In the genomic region with DNA sequence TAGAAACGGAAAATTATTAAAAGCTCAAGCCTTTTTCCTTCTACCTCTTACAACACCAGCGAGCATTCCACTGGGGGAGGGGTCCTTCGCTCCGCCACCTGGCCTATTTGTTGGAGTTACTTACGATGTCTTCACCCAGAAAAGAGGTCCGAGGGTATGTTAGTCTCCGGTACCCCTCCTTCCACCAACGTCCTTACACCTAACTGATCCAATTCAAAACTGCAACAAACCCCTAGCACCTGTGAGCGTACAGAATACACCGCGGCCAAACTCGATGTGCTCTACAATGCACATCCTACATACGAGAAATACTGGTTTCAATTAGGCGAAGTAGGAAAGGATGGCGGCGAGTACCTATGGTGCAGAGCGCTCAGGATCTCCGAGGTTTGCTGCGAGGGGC, we compare ENCODE assay signal across 11 cellular contexts. TPM values are rescaled to one million over a fixed set of nuclear protein-coding genes. Genes with fewer than 3 reads are reported as not detected.
DNase-seq lines count a peak whose midpoint lies in the region; ATAC-seq and TF ChIP-seq lines count a peak whose summit lies in the region.
"Had no signal": no experiment of that assay in that cellular context is flagged by ENCODE, and none has a peak within 500 bp of the region (broad histone marks: within the 10 kb centered on the region; RNA-seq: fewer than 3 reads in every experiment).

No MANE protein-coding gene starts in this region.

- in situ Hi-C loops in gastrocnemius medialis (cut with MboI; ENCODE audit: low sequenced_read_pairs in 4 of 4) = no loop called here

- peak; percentile 65 for DNase-seq in NCI-H510A treated with DMSO at 0.1 percent for 48 hours (lab: John Stamatoyannopoulos, UW)
- no peak for DNase-seq in NCI-H510A (lab: John Stamatoyannopoulos, UW)
- no peak for DNase-seq in gastrocnemius medialis
- DNase-seq in NCI-H774 (lab: John Stamatoyannopoulos, UW) = no peak
- no peak for DNase-seq in adrenal gland
- no peak for DNase-seq in Karpas-422
- DNase-seq: NCI-H2081 treated with DMSO at 0.1 percent for 48 hours had no signal

- H3K27ac ChIP-seq in gastrocnemius medialis = no peak overlapping the region
- no peak overlapping the region for H3K27ac ChIP-seq in adrenal gland
- H3K27ac ChIP-seq in Karpas-422 (ENCODE audit: low read length) = no peak overlapping the region

- H3K79me2 ChIP-seq in Karpas-422 (ENCODE audit: low read length) = no peaks in the 10 kb centered on the region

- no peak overlapping the region for H3K9ac ChIP-seq in Karpas-422 (ENCODE audit: low read length)

- no peaks in the 10 kb centered on the region for H3K9me2 ChIP-seq in Karpas-422 (replicated peaks; ENCODE audit: insufficient read depth, low read length)

- no peak for TF ChIP-seq POLR2A in gastrocnemius medialis (IDR thresholded peaks at IDR 0.05)
- no peak for TF ChIP-seq POLR2A in adrenal gland (IDR thresholded peaks at IDR 0.05)

- WGBS in adrenal gland, 4 donors = 8 to 11% (median 9%) methylated on average over 15 to 19 of the region's 19 CpGs

- intact Hi-C loops in gastrocnemius medialis (cut with DNase I; ENCODE audit: low total_unique reads) (no loop called here), adrenal gland (cut with DNase I) (no loop called here)

- TF ChIP-seq CTCF in gastrocnemius medialis (IDR thresholded peaks at IDR 0.05 in 4 of 5, conservative IDR thresholded peaks at IDR 0.05 in 1 of 5) (no peak), adrenal gland (IDR thresholded peaks at IDR 0.05) (no peak)

- H3K36me3 ChIP-seq in gastrocnemius medialis (no peaks in the 10 kb centered on the region), adrenal gland (replicated peaks in 1 of 2) (no peaks in the 10 kb centered on the region), Karpas-422 (ENCODE audit: insufficient read depth, low read length) (no peaks in the 10 kb centered on the region)

- no peaks in the 10 kb centered on the region for H4K20me1 ChIP-seq in Karpas-422 (ENCODE audit: insufficient read depth, low read depth, low read length)

- H3K4me1 ChIP-seq in gastrocnemius medialis (peaks cover 25 to 33% of the 10 kb centered on the region in 2 donors), adrenal gland (replicated peaks in 1 of 2) (peaks cover 12 to 15% of the 10 kb centered on the region in 2 donors), Karpas-422 (ENCODE audit: low read length) (no peaks in the 10 kb centered on the region)

- H3K27me3 ChIP-seq in gastrocnemius medialis (peaks cover 66 to 73% (median 70%) of the 10 kb centered on the region in 3 donors), adrenal gland (peaks cover 59% of the 10 kb centered on the region), Karpas-422 (ENCODE audit: low read length) (no peaks in the 10 kb centered on the region)

- H3K4me3 ChIP-seq in iPS-18c (ENCODE audit: insufficient read depth, low read depth, low read length) = peak overlapping the region; percentile 68
- H3K4me3 ChIP-seq in gastrocnemius medialis = peak overlapping the region; percentile 3 to 65 (median 48)
- no peak overlapping the region for H3K4me3 ChIP-seq in adrenal gland
- no peak overlapping the region for H3K4me3 ChIP-seq in Karpas-422 (ENCODE audit: low read length)

- no peaks in the 10 kb centered on the region for H3K9me3 ChIP-seq in iPS-18c (ENCODE audit: control insufficient read depth, insufficient read depth, low read length)
- no peaks in the 10 kb centered on the region for H3K9me3 ChIP-seq in gastrocnemius medialis
- no peaks in the 10 kb centered on the region for H3K9me3 ChIP-seq in adrenal gland (replicated peaks in 1 of 3)
- peaks cover 7% of the 10 kb centered on the region; the same call in 1 of the 2 replicates for H3K9me3 ChIP-seq in Karpas-422 (ENCODE audit: low read length)

- ATAC-seq in SK-N-SH treated with all-trans-retinoic acid at 6 μM for 48 hours (peak; percentile 36; the same call in 2 of the 3 replicates), gastrocnemius medialis (no peak)

- H3K4me2 ChIP-seq in Karpas-422 (ENCODE audit: low read depth, low read length, poor library complexity, severe bottlenecking) = no peak overlapping the region

- H2AFZ ChIP-seq in Karpas-422 (ENCODE audit: low read length) = no peak overlapping the region

TF ChIP-seq in SK-N-SH treated with all-trans-retinoic acid at 6 μM for 48 hours, 23 proteins besides CTCF, POLR2A, EP300 and RAD21 (continues in another document):
- no peak for TF ChIP-seq RARB (CRISPR knock-in tag; IDR thresholded peaks at IDR 0.05)
- TF ChIP-seq PPARA (CRISPR knock-in tag; IDR thresholded peaks at IDR 0.05; ENCODE audit: borderline replicate concordance) = no peak
- TF ChIP-seq TCF4 (CRISPR knock-in tag; IDR thresholded peaks at IDR 0.05; ENCODE audit: borderline replicate concordance) = no peak
- TF ChIP-seq ZFP3 (CRISPR knock-in tag; IDR thresholded peaks at IDR 0.05) = no peak
- no peak for TF ChIP-seq ZNF70 (CRISPR knock-in tag; IDR thresholded peaks at IDR 0.05)
- TF ChIP-seq ZNF8 (CRISPR knock-in tag; IDR thresholded peaks at IDR 0.05) = no peak
- no peak for TF ChIP-seq ZNF565 (CRISPR knock-in tag; conservative IDR thresholded peaks at IDR 0.05; ENCODE audit: low read depth)
- TF ChIP-seq BACH2 (CRISPR knock-in tag; IDR thresholded peaks at IDR 0.05; ENCODE audit: borderline replicate concordance) = no peak
- TF ChIP-seq, protein P1, sequence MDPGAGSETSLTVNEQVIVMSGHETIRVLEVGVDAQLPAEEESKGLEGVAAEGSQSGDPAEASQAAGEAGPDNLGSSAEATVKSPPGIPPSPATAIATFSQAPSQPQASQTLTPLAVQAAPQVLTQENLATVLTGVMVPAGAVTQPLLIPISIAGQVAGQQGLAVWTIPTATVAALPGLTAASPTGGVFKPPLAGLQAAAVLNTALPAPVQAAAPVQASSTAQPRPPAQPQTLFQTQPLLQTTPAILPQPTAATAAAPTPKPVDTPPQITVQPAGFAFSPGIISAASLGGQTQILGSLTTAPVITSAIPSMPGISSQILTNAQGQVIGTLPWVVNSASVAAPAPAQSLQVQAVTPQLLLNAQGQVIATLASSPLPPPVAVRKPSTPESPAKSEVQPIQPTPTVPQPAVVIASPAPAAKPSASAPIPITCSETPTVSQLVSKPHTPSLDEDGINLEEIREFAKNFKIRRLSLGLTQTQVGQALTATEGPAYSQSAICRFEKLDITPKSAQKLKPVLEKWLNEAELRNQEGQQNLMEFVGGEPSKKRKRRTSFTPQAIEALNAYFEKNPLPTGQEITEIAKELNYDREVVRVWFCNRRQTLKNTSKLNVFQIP (CRISPR knock-in tag; IDR thresholded peaks at IDR 0.05; ENCODE audit: borderline replicate concordance, low read depth) = no peak
- no peak for TF ChIP-seq ESRRG (CRISPR knock-in tag; IDR thresholded peaks at IDR 0.05)
- TF ChIP-seq ARNTL (CRISPR knock-in tag; IDR thresholded peaks at IDR 0.05; ENCODE audit: borderline replicate concordance, low read depth) = no peak
- TF ChIP-seq, protein P2, sequence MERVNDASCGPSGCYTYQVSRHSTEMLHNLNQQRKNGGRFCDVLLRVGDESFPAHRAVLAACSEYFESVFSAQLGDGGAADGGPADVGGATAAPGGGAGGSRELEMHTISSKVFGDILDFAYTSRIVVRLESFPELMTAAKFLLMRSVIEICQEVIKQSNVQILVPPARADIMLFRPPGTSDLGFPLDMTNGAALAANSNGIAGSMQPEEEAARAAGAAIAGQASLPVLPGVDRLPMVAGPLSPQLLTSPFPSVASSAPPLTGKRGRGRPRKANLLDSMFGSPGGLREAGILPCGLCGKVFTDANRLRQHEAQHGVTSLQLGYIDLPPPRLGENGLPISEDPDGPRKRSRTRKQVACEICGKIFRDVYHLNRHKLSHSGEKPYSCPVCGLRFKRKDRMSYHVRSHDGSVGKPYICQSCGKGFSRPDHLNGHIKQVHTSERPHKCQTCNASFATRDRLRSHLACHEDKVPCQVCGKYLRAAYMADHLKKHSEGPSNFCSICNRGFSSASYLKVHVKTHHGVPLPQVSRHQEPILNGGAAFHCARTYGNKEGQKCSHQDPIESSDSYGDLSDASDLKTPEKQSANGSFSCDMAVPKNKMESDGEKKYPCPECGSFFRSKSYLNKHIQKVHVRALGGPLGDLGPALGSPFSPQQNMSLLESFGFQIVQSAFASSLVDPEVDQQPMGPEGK (CRISPR knock-in tag; IDR thresholded peaks at IDR 0.05; ENCODE audit: borderline replicate concordance) = no peak
- no peak for TF ChIP-seq ISL1 (CRISPR knock-in tag; IDR thresholded peaks at IDR 0.05)
- no peak for TF ChIP-seq OSR1 (CRISPR knock-in tag; IDR thresholded peaks at IDR 0.05)
- no peak for TF ChIP-seq ZFP30 (CRISPR knock-in tag; IDR thresholded peaks at IDR 0.05)
- no peak for TF ChIP-seq CREB5 (CRISPR knock-in tag; IDR thresholded peaks at IDR 0.05; ENCODE audit: low read depth)
- no peak for TF ChIP-seq SNAI2 (CRISPR knock-in tag; IDR thresholded peaks at IDR 0.05)
- TF ChIP-seq, protein P3, sequence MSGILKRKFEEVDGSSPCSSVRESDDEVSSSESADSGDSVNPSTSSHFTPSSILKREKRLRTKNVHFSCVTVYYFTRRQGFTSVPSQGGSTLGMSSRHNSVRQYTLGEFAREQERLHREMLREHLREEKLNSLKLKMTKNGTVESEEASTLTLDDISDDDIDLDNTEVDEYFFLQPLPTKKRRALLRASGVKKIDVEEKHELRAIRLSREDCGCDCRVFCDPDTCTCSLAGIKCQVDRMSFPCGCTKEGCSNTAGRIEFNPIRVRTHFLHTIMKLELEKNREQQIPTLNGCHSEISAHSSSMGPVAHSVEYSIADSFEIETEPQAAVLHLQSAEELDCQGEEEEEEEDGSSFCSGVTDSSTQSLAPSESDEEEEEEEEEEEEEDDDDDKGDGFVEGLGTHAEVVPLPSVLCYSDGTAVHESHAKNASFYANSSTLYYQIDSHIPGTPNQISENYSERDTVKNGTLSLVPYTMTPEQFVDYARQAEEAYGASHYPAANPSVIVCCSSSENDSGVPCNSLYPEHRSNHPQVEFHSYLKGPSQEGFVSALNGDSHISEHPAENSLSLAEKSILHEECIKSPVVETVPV (CRISPR knock-in tag; IDR thresholded peaks at IDR 0.05) = no peak

RNA-seq across cellular contexts. Expression of gene SLITRK3, which starts 1.0 kb away (rescaled TPM):
- not detected for total RNA-seq in gastrocnemius medialis
- total RNA-seq in adrenal gland = under 1 TPM in 1 of 8 donors, not detected in 7; 0.14 TPM
- under 1 TPM in 2 of 3 donors, not detected in 1; 0.03 to 0.05 TPM for polyA plus RNA-seq in adrenal gland
- total RNA-seq in Karpas-422 (2014; rRNA removed; shearing (Covaris generic); ENCODE audit: low replicate concordance) = not detected in 2 replicates
- total RNA-seq: endothelial cell of umbilical vein, myocyte had no signal
- polyA plus RNA-seq: endothelial cell of umbilical vein had no signal

Comparison
In these comparisons a context has a peak if more than half of its experiments do, and no peak if none do; other contexts are left out.
1. H3K4me3 ChIP-seq: peak in iPS-18c (single experiment) and gastrocnemius medialis (4 of 4); none in adrenal gland (0 of 4) and Karpas-422 (single experiment).